ENCODE assay signal across 20 cellular contexts in the genomic region with DNA sequence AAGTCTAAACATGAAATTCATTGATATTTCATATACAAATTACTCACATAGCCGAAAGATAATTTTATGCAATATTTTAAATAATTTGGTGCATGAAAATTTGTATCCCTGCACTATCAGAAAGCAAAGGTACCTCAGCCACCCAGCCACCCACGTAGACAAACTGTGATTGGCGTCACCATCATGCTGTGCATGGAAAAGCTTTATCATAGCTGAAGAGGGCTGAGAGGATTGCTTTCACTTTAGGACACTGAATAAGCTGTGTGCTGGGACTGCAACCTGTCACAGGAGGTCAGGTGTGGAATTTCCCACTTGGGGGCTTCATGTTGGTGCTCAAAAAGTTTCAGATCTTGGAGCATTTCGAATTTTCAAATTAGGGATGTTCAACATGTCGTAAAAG.
A peak's percentile ranks its signal among the peaks of the same experiment; 100 is the strongest.
DNase-seq lines count a peak whose midpoint lies in the region; ATAC-seq and TF ChIP-seq lines count a peak whose summit lies in the region.
"Had no signal": no experiment of that assay in that cellular context is flagged by ENCODE, and none has a peak within 500 bp of the region (broad histone marks: within the 10 kb centered on the region; RNA-seq: fewer than 3 reads in every experiment).

No MANE protein-coding gene starts in this region.

- H3K4me3 Mint-ChIP-seq in activated CD8-positive, alpha-beta T cell treated with anti-CD3 and anti-CD28 coated beads for 36 hours, result no peak overlapping the region
- H3K4me3 Mint-ChIP-seq in activated CD8-positive, alpha-beta T cell treated with anti-CD3 and anti-CD28 coated beads, Interleukin-2, amount 10 ng/mL, durations not matched to agents 7 days and 5 days, result no peak overlapping the region
- H3K4me3 Mint-ChIP-seq in activated T-helper 1 cell treated with anti-CD3 and anti-CD28 coated beads, Interleukin-12 subunit alpha, Interleukin-12 subunit beta, Interleukin-2, Interleukin-4 antibody, amounts not matched to agents 30 ng/mL and 10 ng/mL and 1 ng/mL, durations not matched to agents 14 hours and 24 hours and 36 hours, result no peak overlapping the region
- H3K4me3 Mint-ChIP-seq: B cell; CD8-positive, alpha-beta T cell had no signal

- no peaks in the 10 kb centered on the region for H3K4me1 ChIP-seq in HEK293 (ENCODE audit: control insufficient read depth, insufficient read depth, low read length)
- H3K4me1 ChIP-seq: Peyer's patch had no signal

- peak; percentile 52 for DNase-seq in activated CD8-positive, alpha-beta T cell treated with anti-CD3 and anti-CD28 coated beads for 36 hours
- no peak for DNase-seq in activated CD8-positive, alpha-beta T cell treated with anti-CD3 and anti-CD28 coated beads, Interleukin-2, amount 10 ng/mL, durations not matched to agents 7 days and 5 days
- no peak for DNase-seq in activated T-helper 1 cell treated with anti-CD3 and anti-CD28 coated beads, Interleukin-12 subunit alpha, Interleukin-12 subunit beta, Interleukin-2, Interleukin-4 antibody, amounts not matched to agents 30 ng/mL and 10 ng/mL and 1 ng/mL, durations not matched to agents 14 hours and 24 hours and 36 hours (ENCODE audit: low spot score)
- DNase-seq in stimulated activated naive CD8-positive, alpha-beta T cell treated with anti-CD3 and anti-CD28 coated beads, Interleukin-15, Interleukin-2, amounts not matched to agents 100 U/mL and 50 U/mL, for 24 hours, result peak; percentile 13
- no peak for DNase-seq in NCI-H146 treated with DMSO at 0.1 percent for 48 hours (lab: John Stamatoyannopoulos, UW; ENCODE audit: unreplicated experiment)
- DNase-seq: ACHN; CD8-positive, alpha-beta T cell; GF-D8; H7; IMR-90; Kasumi-1; NCI-H1105 treated with DMSO at 0.1 percent for 48 hours; NCI-H187 treated with DMSO at 0.1 percent for 48 hours; NCI-H510A; NCI-H82; Peyer's patch; Right ventricle myocardium superior had no signal

- peaks cover 20% of the 10 kb centered on the region for H3K36me3 Mint-ChIP-seq in activated CD8-positive, alpha-beta T cell treated with anti-CD3 and anti-CD28 coated beads for 36 hours (ENCODE audit: low read depth)
- peaks cover 24% of the 10 kb centered on the region for H3K36me3 Mint-ChIP-seq in activated CD8-positive, alpha-beta T cell treated with anti-CD3 and anti-CD28 coated beads, Interleukin-2, amount 10 ng/mL, durations not matched to agents 7 days and 5 days (ENCODE audit: low read depth)
- peaks cover 23% of the 10 kb centered on the region for H3K36me3 Mint-ChIP-seq in activated T-helper 1 cell treated with anti-CD3 and anti-CD28 coated beads, Interleukin-12 subunit alpha, Interleukin-12 subunit beta, Interleukin-2, Interleukin-4 antibody, amounts not matched to agents 30 ng/mL and 10 ng/mL and 1 ng/mL, durations not matched to agents 14 hours and 24 hours and 36 hours (ENCODE audit: low read depth)

- no peak overlapping the region for H3K4me3 ChIP-seq in HEK293 (ENCODE audit: low read depth, low read length)
- H3K4me3 ChIP-seq: Peyer's patch had no signal

- intact Hi-C loops in activated CD8-positive, alpha-beta T cell treated with anti-CD3 and anti-CD28 coated beads for 36 hours (cut with micrococcal nuclease), result no loop called here
- intact Hi-C loops in activated T-helper 1 cell treated with anti-CD3 and anti-CD28 coated beads, Interleukin-12 subunit alpha, Interleukin-12 subunit beta, Interleukin-2, Interleukin-4 antibody, amounts not matched to agents 30 ng/mL and 10 ng/mL and 1 ng/mL, durations not matched to agents 14 hours and 24 hours and 36 hours (cut with micrococcal nuclease), result loop anchor here (5.0 kb wide), 1 partner anchor 62 kb away; no protein-coding TSS in a partner anchor

- POLR2A ChIA-PET in activated CD8-positive, alpha-beta T cell treated with anti-CD3 and anti-CD28 coated beads for 36 hours (lab: Charles Lee), result no interaction called here
- POLR2A ChIA-PET in activated CD8-positive, alpha-beta T cell treated with anti-CD3 and anti-CD28 coated beads, Interleukin-2, amount 10 ng/mL, durations not matched to agents 7 days and 5 days (lab: Charles Lee), result no interaction called here
- POLR2A ChIA-PET in HEK293 (lab: Yijun Ruan, JAX), result no interaction called here

- H3K27ac Mint-ChIP-seq in activated CD8-positive, alpha-beta T cell treated with anti-CD3 and anti-CD28 coated beads for 36 hours, result peak overlapping the region; percentile 62
- no peak overlapping the region for H3K27ac Mint-ChIP-seq in activated CD8-positive, alpha-beta T cell treated with anti-CD3 and anti-CD28 coated beads, Interleukin-2, amount 10 ng/mL, durations not matched to agents 7 days and 5 days
- H3K27ac Mint-ChIP-seq in activated T-helper 1 cell treated with anti-CD3 and anti-CD28 coated beads, Interleukin-12 subunit alpha, Interleukin-12 subunit beta, Interleukin-2, Interleukin-4 antibody, amounts not matched to agents 30 ng/mL and 10 ng/mL and 1 ng/mL, durations not matched to agents 14 hours and 24 hours and 36 hours, result peak overlapping the region; percentile 78
- H3K27ac Mint-ChIP-seq: B cell had no signal

- no peaks in the 10 kb centered on the region for H3K9me3 ChIP-seq in HEK293 (ENCODE audit: control insufficient read depth, insufficient read depth, low read depth, low read length)
- H3K9me3 ChIP-seq: Peyer's patch had no signal

- CTCF ChIA-PET in activated CD8-positive, alpha-beta T cell treated with anti-CD3 and anti-CD28 coated beads for 36 hours (lab: Charles Lee), result no interaction called here
- CTCF ChIA-PET in activated CD8-positive, alpha-beta T cell treated with anti-CD3 and anti-CD28 coated beads, Interleukin-2, amount 10 ng/mL, durations not matched to agents 7 days and 5 days (lab: Charles Lee), result interaction anchor here (1.5 kb wide), 1 partner anchor 12 kb away, joined by 4 read pairs; no protein-coding TSS in a partner anchor
- CTCF ChIA-PET in HEK293 (lab: Yijun Ruan, JAX), result no interaction called here

- no peak overlapping the region for H3K27ac ChIP-seq in HEK293 (ENCODE audit: extremely low read depth, low read depth, low read length)
- H3K27ac ChIP-seq: Peyer's patch had no signal

- peaks cover 19% of the 10 kb centered on the region for H3K4me1 Mint-ChIP-seq in activated CD8-positive, alpha-beta T cell treated with anti-CD3 and anti-CD28 coated beads for 36 hours (ENCODE audit: low read depth)
- H3K4me1 Mint-ChIP-seq in activated CD8-positive, alpha-beta T cell treated with anti-CD3 and anti-CD28 coated beads, Interleukin-2, amount 10 ng/mL, durations not matched to agents 7 days and 5 days (ENCODE audit: low read depth), result peaks cover 16% of the 10 kb centered on the region
- peaks cover 18% of the 10 kb centered on the region for H3K4me1 Mint-ChIP-seq in activated T-helper 1 cell treated with anti-CD3 and anti-CD28 coated beads, Interleukin-12 subunit alpha, Interleukin-12 subunit beta, Interleukin-2, Interleukin-4 antibody, amounts not matched to agents 30 ng/mL and 10 ng/mL and 1 ng/mL, durations not matched to agents 14 hours and 24 hours and 36 hours (ENCODE audit: low read depth)
- H3K4me1 Mint-ChIP-seq: B cell had no signal

- H3K9me3 Mint-ChIP-seq in activated CD8-positive, alpha-beta T cell treated with anti-CD3 and anti-CD28 coated beads for 36 hours, result peaks cover 2% of the 10 kb centered on the region
- no peaks in the 10 kb centered on the region for H3K9me3 Mint-ChIP-seq in activated CD8-positive, alpha-beta T cell treated with anti-CD3 and anti-CD28 coated beads, Interleukin-2, amount 10 ng/mL, durations not matched to agents 7 days and 5 days (ENCODE audit: insufficient read depth)
- no peaks in the 10 kb centered on the region for H3K9me3 Mint-ChIP-seq in activated T-helper 1 cell treated with anti-CD3 and anti-CD28 coated beads, Interleukin-12 subunit alpha, Interleukin-12 subunit beta, Interleukin-2, Interleukin-4 antibody, amounts not matched to agents 30 ng/mL and 10 ng/mL and 1 ng/mL, durations not matched to agents 14 hours and 24 hours and 36 hours
- H3K9me3 Mint-ChIP-seq: CD8-positive, alpha-beta T cell had no signal

- no peaks in the 10 kb centered on the region for H3K27me3 Mint-ChIP-seq in activated CD8-positive, alpha-beta T cell treated with anti-CD3 and anti-CD28 coated beads for 36 hours
- no peaks in the 10 kb centered on the region for H3K27me3 Mint-ChIP-seq in activated CD8-positive, alpha-beta T cell treated with anti-CD3 and anti-CD28 coated beads, Interleukin-2, amount 10 ng/mL, durations not matched to agents 7 days and 5 days (ENCODE audit: low read depth)
- no peaks in the 10 kb centered on the region for H3K27me3 Mint-ChIP-seq in activated T-helper 1 cell treated with anti-CD3 and anti-CD28 coated beads, Interleukin-12 subunit alpha, Interleukin-12 subunit beta, Interleukin-2, Interleukin-4 antibody, amounts not matched to agents 30 ng/mL and 10 ng/mL and 1 ng/mL, durations not matched to agents 14 hours and 24 hours and 36 hours (ENCODE audit: insufficient read depth)
- H3K27me3 Mint-ChIP-seq: B cell had no signal

- peak; percentile 79 for ATAC-seq in activated CD8-positive, alpha-beta T cell treated with anti-CD3 and anti-CD28 coated beads for 36 hours
- no peak for ATAC-seq in activated CD8-positive, alpha-beta T cell treated with anti-CD3 and anti-CD28 coated beads, Interleukin-2, amount 10 ng/mL, durations not matched to agents 7 days and 5 days
- ATAC-seq in stimulated activated naive CD8-positive, alpha-beta T cell treated with anti-CD3 and anti-CD28 coated beads, Interleukin-15, Interleukin-2, amounts not matched to agents 100 U/mL and 50 U/mL, for 24 hours, result peak; percentile 91
- ATAC-seq in HG03039 (IDR thresholded peaks at IDR 0.05; ENCODE audit: unreplicated experiment), result no peak
- ATAC-seq: CD8-positive, alpha-beta T cell had no signal

- peaks cover 0 to 6% of the 10 kb centered on the region in 2 experiments; a peak in 1 of 3 replicates for H3K36me3 ChIP-seq in HEK293 (ENCODE audit: control insufficient read depth in 2 of 2, insufficient read depth in 1 of 2, low read length in 2 of 2)
- H3K36me3 ChIP-seq: Peyer's patch had no signal

- no peak for TF ChIP-seq CTCF in activated CD8-positive, alpha-beta T cell treated with anti-CD3 and anti-CD28 coated beads for 36 hours (IDR thresholded peaks at IDR 0.05)
- no peak for TF ChIP-seq CTCF in HEK293 (tag by site-specific recombination; IDR thresholded peaks at IDR 0.05)

TF ChIP-seq in HEK293, 187 proteins besides CTCF, POLR2A, EP300 and RAD21:
- TF ChIP-seq PRDM1 (tag by site-specific recombination; IDR thresholded peaks at IDR 0.05) (0 out of 2 replicates have a peak, but pooled peaks have one; percentile 28), ZFP41 (tag by site-specific recombination; IDR thresholded peaks at IDR 0.05; ENCODE audit: borderline replicate concordance) (no peak)

Comparison
In these comparisons a context has a peak if more than half of its experiments do, and no peak if none do; other contexts are left out.
1. ATAC-seq: peak in activated CD8-positive, alpha-beta T cell treated with anti-CD3 and anti-CD28 coated beads for 36 hours (single experiment) and stimulated activated naive CD8-positive, alpha-beta T cell treated with anti-CD3 and anti-CD28 coated beads, Interleukin-15, Interleukin-2, amounts not matched to agents 100 U/mL and 50 U/mL, for 24 hours (single experiment); none in activated CD8-positive, alpha-beta T cell treated with anti-CD3 and anti-CD28 coated beads, Interleukin-2, amount 10 ng/mL, durations not matched to agents 7 days and 5 days (single experiment) and HG03039 (single experiment).
2. DNase-seq: peak in activated CD8-positive, alpha-beta T cell treated with anti-CD3 and anti-CD28 coated beads for 36 hours (single experiment) and stimulated activated naive CD8-positive, alpha-beta T cell treated with anti-CD3 and anti-CD28 coated beads, Interleukin-15, Interleukin-2, amounts not matched to agents 100 U/mL and 50 U/mL, for 24 hours (single experiment); none in activated CD8-positive, alpha-beta T cell treated with anti-CD3 and anti-CD28 coated beads, Interleukin-2, amount 10 ng/mL, durations not matched to agents 7 days and 5 days (single experiment), activated T-helper 1 cell treated with anti-CD3 and anti-CD28 coated beads, Interleukin-12 subunit alpha, Interleukin-12 subunit beta, Interleukin-2, Interleukin-4 antibody, amounts not matched to agents 30 ng/mL and 10 ng/mL and 1 ng/mL, durations not matched to agents 14 hours and 24 hours and 36 hours (single experiment) and NCI-H146 treated with DMSO at 0.1 percent for 48 hours (single experiment).